ENCODE assay signal across 19 cellular contexts in the genomic region with DNA sequence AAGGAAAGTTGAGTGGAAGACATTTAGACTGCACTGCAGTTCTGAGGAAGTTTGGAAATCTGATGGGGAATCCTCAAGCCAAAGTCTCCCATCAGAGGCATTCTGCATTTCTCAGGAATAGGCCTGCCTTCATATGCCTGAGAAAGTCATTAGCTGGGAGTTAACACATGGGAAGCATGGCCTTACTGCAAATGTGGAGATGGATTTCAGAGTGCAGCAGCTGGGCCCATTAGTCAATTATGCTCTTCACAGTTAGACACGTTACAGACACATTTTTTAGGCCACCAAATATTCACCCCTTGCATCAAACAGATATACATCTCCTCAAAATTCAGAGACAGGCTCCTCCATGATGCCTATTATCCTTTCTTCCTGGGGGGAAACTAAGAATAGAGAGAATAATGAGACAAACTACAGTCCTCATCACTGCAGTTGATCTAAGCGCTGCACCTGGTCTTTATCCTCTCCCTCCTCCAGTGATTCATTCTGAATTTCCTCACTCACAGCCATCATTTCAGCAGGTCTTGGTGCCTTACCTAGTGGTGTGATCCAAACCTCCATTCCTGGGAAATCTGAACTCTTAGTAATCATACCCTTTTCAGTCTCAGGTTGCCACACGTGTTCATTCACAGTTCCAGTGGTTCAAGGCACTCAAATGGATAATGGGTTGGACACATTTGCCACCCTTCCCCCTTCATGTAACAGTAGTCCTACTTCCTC. TPM values are rescaled to one million over a fixed set of nuclear protein-coding genes. Genes with fewer than 3 reads are reported as not detected.
DNase-seq lines count a peak whose midpoint lies in the region; TF ChIP-seq lines count a peak whose summit lies in the region.
"Had no signal": no experiment of that assay in that cellular context is flagged by ENCODE, and none has a peak within 500 bp of the region (broad histone marks: within the 10 kb centered on the region; RNA-seq: fewer than 3 reads in every experiment).

No MANE protein-coding gene starts in this region.

- H4K20me1 ChIP-seq in mammary epithelial cell (ENCODE audit: insufficient read depth, low read length) (no peaks in the 10 kb centered on the region), neural progenitor cell (ENCODE audit: low read depth) (no peaks in the 10 kb centered on the region)

- H3K9me3 ChIP-seq in mammary epithelial cell (replicated peaks; ENCODE audit: insufficient read depth, low read length) (no peaks in the 10 kb centered on the region), neural progenitor cell (ENCODE audit: low read depth) (no peaks in the 10 kb centered on the region)
- H3K9me3 ChIP-seq: neutrophil had no signal

- no peaks in the 10 kb centered on the region for H3F3A ChIP-seq in neural progenitor cell (ENCODE audit: low read depth)

- peak; percentile 1 for DNase-seq in NCI-H1436 (lab: John Stamatoyannopoulos, UW)
- no peak for DNase-seq in NCI-H1436 treated with DMSO at 0.1 percent for 48 hours (lab: John Stamatoyannopoulos, UW)
- DNase-seq in NCI-H2227 treated with DMSO at 0.1 percent for 48 hours (lab: John Stamatoyannopoulos, UW): peak; percentile 51
- DNase-seq in mammary epithelial cell: peak; percentile 70
- no peak for DNase-seq in neural progenitor cell (ENCODE audit: low spot score)
- DNase-seq in HuH-7 (ENCODE audit: low spot score): no peak
- DNase-seq in SW480 (ENCODE audit: low spot score): no peak
- no peak for DNase-seq in NCI-H748 treated with DMSO at 0.1 percent for 48 hours (lab: John Stamatoyannopoulos, UW)
- DNase-seq: activated CD4-positive, alpha-beta memory T cell treated with anti-CD3 and anti-CD28 coated beads for 36 hours; activated CD8-positive, alpha-beta memory T cell treated with anti-CD3 and anti-CD28 coated beads, Interleukin-2, amount 50 U/mL, for 48 hours; activated naive CD8-positive, alpha-beta T cell treated with anti-CD3 and anti-CD28 coated beads, Interleukin-2, amount 10 ng/mL, durations not matched to agents 7 days and 5 days; CD4-positive, alpha-beta memory T cell; KBM-7; NCI-H1694 treated with DMSO at 0.1 percent for 48 hours; NCI-H446 treated with DMSO at 0.1 percent for 48 hours had no signal

- no peak overlapping the region for H3K9ac ChIP-seq in mammary epithelial cell (ENCODE audit: insufficient read depth, low read length)
- no peak overlapping the region for H3K9ac ChIP-seq in neural progenitor cell

- dilution Hi-C loops in mammary epithelial cell (cut with HindIII; ENCODE audit: low sequenced_read_pairs): no loop called here

- H3K4me2 ChIP-seq in mammary epithelial cell (ENCODE audit: insufficient read depth, low read depth, low read length): no peak overlapping the region
- no peak overlapping the region for H3K4me2 ChIP-seq in neural progenitor cell

- TF ChIP-seq CTCF in mammary epithelial cell (conservative IDR thresholded peaks at IDR 0.05 in 1 of 2, IDR thresholded peaks at IDR 0.05 in 1 of 2; ENCODE audit: extremely low read depth in 1 of 2, insufficient read depth in 1 of 2, low read depth in 1 of 2, low read length in 2 of 2): no peak
- TF ChIP-seq CTCF in neural progenitor cell (IDR thresholded peaks at IDR 0.05): no peak

- no TSS peak for BruUV-seq in mammary epithelial cell (replicated peaks; lab: Mats Ljungman, UMichigan)

- peaks cover 11% of the 10 kb centered on the region for H3K4me1 ChIP-seq in mammary epithelial cell (ENCODE audit: insufficient read depth, low read length)
- peaks cover 13% of the 10 kb centered on the region for H3K4me1 ChIP-seq in neural progenitor cell

- H3K4me3 ChIP-seq in mammary epithelial cell (replicated peaks in 1 of 3; ENCODE audit: insufficient read depth in 1 of 3, low read depth in 2 of 3, low read length in 3 of 3): no peak overlapping the region
- H3K4me3 ChIP-seq in neural progenitor cell: no peak overlapping the region

- peaks cover 2% of the 10 kb centered on the region for H3K9me3 Mint-ChIP-seq in neural progenitor cell
- H3K9me3 Mint-ChIP-seq: activated naive CD8-positive, alpha-beta T cell treated with anti-CD3 and anti-CD28 coated beads, Interleukin-2, amount 10 ng/mL, durations not matched to agents 7 days and 5 days; activated T-helper 17 cell treated with anti-CD3 and anti-CD28 coated beads, Interleukin-2, amount 50 U/mL, for 72 hours; type B pancreatic cell had no signal

- no peak overlapping the region for H3K4me3 Mint-ChIP-seq in neural progenitor cell
- H3K4me3 Mint-ChIP-seq: activated CD4-positive, alpha-beta memory T cell treated with anti-CD3 and anti-CD28 coated beads for 36 hours; activated naive CD8-positive, alpha-beta T cell treated with anti-CD3 and anti-CD28 coated beads, Interleukin-2, amount 10 ng/mL, durations not matched to agents 7 days and 5 days; activated T-helper 17 cell treated with anti-CD3 and anti-CD28 coated beads, Interleukin-2, amount 50 U/mL, for 72 hours; CD4-positive, alpha-beta memory T cell; type B pancreatic cell had no signal

- H3K27me3 Mint-ChIP-seq in neural progenitor cell (ENCODE audit: insufficient read depth, low read depth): no peaks in the 10 kb centered on the region
- H3K27me3 Mint-ChIP-seq: activated CD4-positive, alpha-beta memory T cell treated with anti-CD3 and anti-CD28 coated beads for 36 hours; activated T-helper 17 cell treated with anti-CD3 and anti-CD28 coated beads, Interleukin-2, amount 50 U/mL, for 72 hours; type B pancreatic cell had no signal

- H3K36me3 ChIP-seq in mammary epithelial cell (ENCODE audit: insufficient read depth, low read length): no peaks in the 10 kb centered on the region
- H3K36me3 ChIP-seq in neural progenitor cell: no peaks in the 10 kb centered on the region
- H3K36me3 ChIP-seq: neutrophil had no signal

- no peaks in the 10 kb centered on the region for H3K36me3 Mint-ChIP-seq in neural progenitor cell
- H3K36me3 Mint-ChIP-seq: activated CD4-positive, alpha-beta memory T cell treated with anti-CD3 and anti-CD28 coated beads for 36 hours; activated naive CD8-positive, alpha-beta T cell treated with anti-CD3 and anti-CD28 coated beads, Interleukin-2, amount 10 ng/mL, durations not matched to agents 7 days and 5 days; type B pancreatic cell had no signal

- in situ Hi-C loops in mammary epithelial cell (cut with MboI; ENCODE audit: low sequenced_read_pairs in 2 of 2): no loop called here

- H3K27ac Mint-ChIP-seq in neural progenitor cell: no peak overlapping the region
- H3K27ac Mint-ChIP-seq: activated CD4-positive, alpha-beta memory T cell treated with anti-CD3 and anti-CD28 coated beads for 36 hours; activated naive CD8-positive, alpha-beta T cell treated with anti-CD3 and anti-CD28 coated beads, Interleukin-2, amount 10 ng/mL, durations not matched to agents 7 days and 5 days; activated T-helper 17 cell treated with anti-CD3 and anti-CD28 coated beads, Interleukin-2, amount 50 U/mL, for 72 hours; CD4-positive, alpha-beta memory T cell; type B pancreatic cell had no signal

- H3K27me3 ChIP-seq in mammary epithelial cell (ENCODE audit: insufficient read depth, low read length) (no peaks in the 10 kb centered on the region), neural progenitor cell (no peaks in the 10 kb centered on the region)

- 72% methylated on average over 3 of the region's 3 CpGs for WGBS in mammary epithelial cell (ENCODE audit: low coverage, missing lambda C conversion rate)

- CTCF ChIA-PET in mammary epithelial cell (lab: Charles Lee; ENCODE audit: low non-redundant PET): no interaction called here

- H3K27ac ChIP-seq in mammary epithelial cell (ENCODE audit: insufficient read depth, low read depth, low read length): peak overlapping the region; percentile 10
- no peak overlapping the region for H3K27ac ChIP-seq in neural progenitor cell
- H3K27ac ChIP-seq: 22Rv1, neutrophil had no signal

- H3K79me2 ChIP-seq in mammary epithelial cell (ENCODE audit: insufficient read depth, low read length) (no peaks in the 10 kb centered on the region), neural progenitor cell (ENCODE audit: low read depth) (no peaks in the 10 kb centered on the region)

- H2AFZ ChIP-seq in mammary epithelial cell (ENCODE audit: low read depth, low read length) (peak overlapping the region; percentile 35), neural progenitor cell (replicated peaks) (peak overlapping the region; percentile 17)

- intact Hi-C loops in mammary epithelial cell (cut with micrococcal nuclease): loop anchor here (5.0 kb wide), 1 partner anchor 47 kb away; a partner anchor contains a TSS

- peaks cover 8% of the 10 kb centered on the region for H3K4me1 Mint-ChIP-seq in neural progenitor cell
- H3K4me1 Mint-ChIP-seq: activated T-helper 17 cell treated with anti-CD3 and anti-CD28 coated beads, Interleukin-2, amount 50 U/mL, for 72 hours; CD4-positive, alpha-beta memory T cell had no signal

RNA-seq across cellular contexts. Expression of a gene that starts 47.9 kb away (rescaled TPM):
- total RNA-seq in mammary epithelial cell (100 to 1,000 TPM in 1 of 2 donors, 10 to 100 TPM in 1; 80.7 to 170 TPM), neural progenitor cell (ENCODE audit: low replicate concordance) (216 and 251 TPM in 2 replicates)
- 135 TPM for polyA plus RNA-seq in mammary epithelial cell
- 84.7 TPM for polyA minus RNA-seq in mammary epithelial cell

Comparison
In these comparisons a context has a peak if more than half of its experiments do, and no peak if none do; other contexts are left out.
1. DNase-seq: peak in NCI-H1436 (single experiment), NCI-H2227 treated with DMSO at 0.1 percent for 48 hours (single experiment) and mammary epithelial cell (single experiment); none in NCI-H1436 treated with DMSO at 0.1 percent for 48 hours (single experiment), neural progenitor cell (single experiment), HuH-7 (single experiment), SW480 (single experiment) and NCI-H748 treated with DMSO at 0.1 percent for 48 hours (single experiment).